ENCODE assay signal across 18 cellular contexts in the genomic region with DNA sequence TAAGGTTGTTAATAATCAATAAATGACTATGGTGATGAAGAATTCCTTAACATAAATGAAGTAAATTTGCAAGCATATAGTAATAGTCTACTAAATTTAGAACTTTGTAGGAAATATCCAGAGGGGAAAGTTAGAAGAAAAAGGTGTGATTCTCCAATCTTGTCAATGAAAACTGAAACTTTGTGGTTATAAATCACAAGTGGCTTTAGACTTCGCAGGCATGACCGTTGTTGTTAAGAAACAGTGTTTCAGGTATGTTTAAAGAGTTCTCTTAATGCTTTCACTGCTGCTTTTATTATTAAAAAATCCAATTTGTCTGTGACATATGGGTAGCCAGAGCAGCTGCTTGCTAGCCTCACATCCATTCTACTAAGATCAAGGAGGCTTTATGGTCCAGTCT.
"Had no signal": no experiment of that assay in that cellular context is flagged by ENCODE, and none has a peak within 500 bp of the region (broad histone marks: within the 10 kb centered on the region; RNA-seq: fewer than 3 reads in every experiment).

No MANE protein-coding gene starts in this region.

- H3K27me3 ChIP-seq: brain microvascular endothelial cell, foreskin keratinocyte, thyroid gland had no signal

- H3K36me3 ChIP-seq: brain microvascular endothelial cell, thyroid gland had no signal

- H3K4me3 ChIP-seq: thyroid gland had no signal

- DNase-seq: activated CD4-positive, alpha-beta T cell treated with anti-CD3 and anti-CD28 coated beads, Interleukin-2, amount 50 U/mL, for 1 hour; activated CD8-positive, alpha-beta memory T cell treated with anti-CD3 and anti-CD28 coated beads for 24 hours; activated naive CD8-positive, alpha-beta T cell treated with anti-CD3 and anti-CD28 coated beads, Interleukin-2, amount 10 ng/mL, durations not matched to agents 7 days and 5 days; anterior cingulate cortex; brain microvascular endothelial cell; effector memory CD8-positive, alpha-beta T cell; foreskin keratinocyte; glutamatergic neuron; hypothalamus; kidney glomerular epithelial cell; mesendoderm; natural killer cell; nucleus accumbens; posterior cingulate gyrus; retina; stimulated activated CD4-positive, alpha-beta T cell treated with anti-CD3 and anti-CD28 coated beads, Interleukin-12 subunit alpha, Interleukin-12 subunit beta, amount 100 ng/mL, for 4 hours; stimulated activated CD4-positive, alpha-beta T cell treated with anti-CD3 and anti-CD28 coated beads, Interleukin-2, amount 100 ng/mL, for 24 hours; thyroid gland had no signal

- H3K9me3 ChIP-seq: thyroid gland had no signal

- ATAC-seq: effector memory CD8-positive, alpha-beta T cell; foreskin keratinocyte; natural killer cell had no signal

- H3K27ac ChIP-seq: brain microvascular endothelial cell, foreskin keratinocyte, thyroid gland had no signal

- H3K4me1 ChIP-seq: foreskin keratinocyte, thyroid gland had no signal
